Comparison of ENCODE assay signal across 1 cellular context in the genomic region with DNA sequence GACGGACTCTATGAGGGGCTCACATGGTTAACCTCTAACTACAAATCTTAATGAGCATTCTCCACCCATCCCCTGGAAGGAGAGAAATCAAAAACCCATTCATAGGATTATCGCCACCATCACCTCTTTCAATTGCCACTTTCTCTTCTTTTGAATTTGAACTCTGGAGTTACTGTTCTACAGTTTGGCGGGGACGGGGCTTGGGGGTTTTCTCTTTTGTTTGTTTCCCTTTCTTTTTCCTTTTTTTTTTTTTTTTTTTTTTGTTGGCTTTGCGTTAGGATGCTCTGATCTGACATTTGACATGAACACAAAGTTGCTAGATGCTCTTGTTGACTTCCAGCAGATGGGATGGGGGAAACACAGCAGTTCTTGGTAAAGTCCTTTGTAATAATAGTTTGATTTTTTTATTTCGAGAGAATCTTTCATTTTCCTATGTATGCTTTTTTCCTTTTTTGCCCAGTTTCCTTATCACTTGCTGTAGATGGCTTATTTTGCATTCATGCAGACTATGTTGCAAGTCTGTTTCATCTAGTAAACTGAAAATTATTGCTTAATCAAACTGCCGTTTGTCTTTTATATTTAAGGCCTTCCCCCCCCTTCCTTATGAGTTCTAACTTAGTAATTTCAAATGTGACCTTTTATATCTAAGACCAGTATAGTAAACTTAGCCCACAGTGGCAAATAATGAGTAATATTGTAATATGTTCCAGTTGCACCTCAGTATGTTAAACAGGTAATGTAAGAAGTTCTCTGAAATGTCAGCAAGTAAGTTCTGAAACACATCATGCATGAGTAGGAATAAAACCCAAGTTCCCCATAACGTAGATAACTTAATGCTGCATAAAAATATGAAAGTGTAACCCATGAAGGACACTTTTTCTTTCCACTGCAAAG.
TF ChIP-seq lines count a peak whose summit lies in the region.

No MANE protein-coding gene starts in this region.

TF ChIP-seq in IMR-90, 13 proteins besides CTCF, POLR2A, EP300 and RAD21:
- TF ChIP-seq CEBPB (IDR thresholded peaks at IDR 0.05; ENCODE audit: low read depth, low read length) = peak; percentile 63
